8 cellular contexts compared by ENCODE assay signal in genomic region chr20:38472513-38473352, GRCh38. TPM values are rescaled to one million over a fixed set of nuclear protein-coding genes. Genes with fewer than 3 reads are reported as not detected.
DNase-seq lines count a peak whose midpoint lies in the region; ATAC-seq and TF ChIP-seq lines count a peak whose summit lies in the region.

TSS of gene RALGAPB (plus strand) at chr20:38472843. CDS start at chr20:38488433, 15,590 bp downstream.

- H3K27ac ChIP-seq in temporal lobe (ENCODE audit: low read depth, low read length), result peak within 1 kb of the TSS; percentile 28

- H3K36me3 Mint-ChIP-seq in activated naive CD4-positive, alpha-beta T cell treated with anti-CD3 and anti-CD28 coated beads, Interleukin-2, amount 50 U/mL, for 72 hours, result peaks cover 0 to 8% of the 10 kb centered on the region in 2 donors

- peak; percentile 72 for TF ChIP-seq POLR2A in GM10847 (IDR thresholded peaks at IDR 0.05; ENCODE audit: extremely low read depth, insufficient read length)

- peak; percentile 94 for ATAC-seq in HG02623 (IDR thresholded peaks at IDR 0.05; ENCODE audit: unreplicated experiment)
- peak; percentile 94 to 97 for ATAC-seq in activated naive CD4-positive, alpha-beta T cell treated with anti-CD3 and anti-CD28 coated beads, Interleukin-2, amount 50 U/mL, for 72 hours

- no peaks in the 10 kb centered on the region for H3K9me3 Mint-ChIP-seq in activated naive CD4-positive, alpha-beta T cell treated with anti-CD3 and anti-CD28 coated beads, Interleukin-2, amount 50 U/mL, for 72 hours

- DNase-seq in NCI-H1092 treated with DMSO at 0.1 percent for 48 hours (lab: John Stamatoyannopoulos, UW) (peak; percentile 99), SKM-1 (lab: John Stamatoyannopoulos, UW; ENCODE audit: unreplicated experiment) (peak; percentile 87), glomerular endothelial cell (ENCODE audit: extremely low read depth, low read depth, low spot score) (peak; percentile 92), occipital lobe (lab: John Stamatoyannopoulos, UW) (peak; percentile 94)
- DNase-seq in activated naive CD4-positive, alpha-beta T cell treated with anti-CD3 and anti-CD28 coated beads, Interleukin-2, amount 50 U/mL, for 72 hours (ENCODE audit: low spot score in 2 of 2), result peak; percentile 98 to 99

- peak within 1 kb of the TSS; percentile 80 to 81 for H3K27ac Mint-ChIP-seq in activated naive CD4-positive, alpha-beta T cell treated with anti-CD3 and anti-CD28 coated beads, Interleukin-2, amount 50 U/mL, for 72 hours

RNA-seq across cellular contexts. Expression of gene RALGAPB, which starts in this region (rescaled TPM):
- 10 to 100 TPM; 27.0 to 32.4 TPM for total RNA-seq in activated naive CD4-positive, alpha-beta T cell treated with anti-CD3 and anti-CD28 coated beads, Interleukin-2, amount 50 U/mL, for 72 hours
- 39.3 and 47.2 TPM in 2 replicates for total RNA-seq in glomerular endothelial cell
- total RNA-seq in occipital lobe, result 48.4 TPM
- 43.5 TPM for total RNA-seq in temporal lobe

Comparison
In these comparisons a context has a peak if more than half of its experiments do, and no peak if none do; other contexts are left out.
1. Peak in every context shown above with its lines: DNase-seq, ATAC-seq and H3K27ac ChIP-seq.